ENCODE assay signal across 21 cellular contexts in the genomic region with DNA sequence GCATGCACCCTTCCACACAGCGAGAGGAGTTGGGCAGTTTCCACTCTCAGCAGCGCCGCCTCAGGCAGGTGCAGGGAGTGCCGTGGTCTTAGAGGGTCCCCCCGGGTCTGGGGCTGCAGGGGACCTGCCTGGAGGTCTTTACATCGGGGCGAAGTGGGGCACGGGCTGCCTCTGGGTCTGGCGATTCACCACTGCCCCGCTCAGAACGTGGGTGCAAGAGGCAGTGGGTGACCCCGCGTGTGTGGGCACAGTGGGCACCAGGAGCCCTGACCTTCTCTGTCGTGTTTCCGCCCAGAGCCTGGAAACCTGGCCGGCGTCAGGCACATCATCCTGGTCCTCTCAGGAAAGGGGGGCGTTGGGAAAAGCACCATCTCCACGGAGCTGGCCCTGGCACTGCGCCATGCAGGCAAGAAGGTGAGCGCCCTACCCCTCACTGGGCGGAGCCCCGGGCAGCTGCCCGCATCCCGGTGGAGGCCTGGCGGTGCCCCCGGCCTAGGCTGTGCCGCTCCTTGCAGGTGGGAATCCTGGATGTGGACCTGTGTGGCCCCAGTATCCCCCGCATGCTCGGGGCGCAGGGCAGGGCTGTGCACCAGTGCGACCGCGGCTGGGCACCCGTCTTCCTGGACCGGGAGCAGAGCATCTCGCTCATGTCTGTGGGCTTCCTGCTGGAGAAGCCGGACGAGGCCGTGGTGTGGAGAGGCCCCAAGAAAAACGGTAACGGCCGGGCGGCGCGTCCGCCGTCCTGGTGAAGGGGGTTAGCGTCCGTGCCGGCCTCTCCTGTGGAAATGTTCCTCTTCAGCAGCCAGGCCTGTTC. TPM values are rescaled to one million over a fixed set of nuclear protein-coding genes. Genes with fewer than 3 reads are reported as not detected.
DNase-seq lines count a peak whose midpoint lies in the region; ATAC-seq, FAIRE-seq and TF ChIP-seq lines count a peak whose summit lies in the region.
"Had no signal": no experiment of that assay in that cellular context is flagged by ENCODE, and none has a peak within 500 bp of the region (broad histone marks: within the 10 kb centered on the region; RNA-seq: fewer than 3 reads in every experiment).

No MANE protein-coding gene starts in this region.

- H3K9me2 ChIP-seq in PC-9 (ENCODE audit: insufficient read depth), result no peaks in the 10 kb centered on the region

- BruUV-seq in GM12878 (replicated peaks; lab: Mats Ljungman, UMichigan) (no TSS peak), PC-9 (replicated peaks; lab: Mats Ljungman, UMichigan) (no TSS peak)

- RAD21 ChIA-PET in GM12878 (lab: Charles Lee; ENCODE audit: unreplicated experiment), result no interaction called here

- H3K36me3 ChIP-seq in GM12878 (ENCODE audit: control insufficient read depth in 2 of 2, insufficient read depth in 2 of 2, low read length in 1 of 2) (peaks cover 5 to 9% of the 10 kb centered on the region in 2 experiments; a peak in 3 of 4 replicates), aorta (ENCODE audit: control insufficient read depth in 1 of 2, insufficient read depth in 2 of 2, low read length in 1 of 2) (no peaks in the 10 kb centered on the region), PC-9 (ENCODE audit: low read depth) (no peaks in the 10 kb centered on the region)
- H3K36me3 ChIP-seq: transverse colon had no signal

- H3K27me3 ChIP-seq in GM12878 (replicated peaks in 1 of 2; ENCODE audit: control insufficient read depth in 2 of 2, insufficient read depth in 2 of 2, low read length in 1 of 2) (no peaks in the 10 kb centered on the region), aorta (ENCODE audit: control insufficient read depth in 1 of 2, insufficient read depth in 2 of 2, low read length in 1 of 2) (no peaks in the 10 kb centered on the region), PC-9 (ENCODE audit: insufficient read depth, low read depth) (no peaks in the 10 kb centered on the region)
- H3K27me3 ChIP-seq: heart right ventricle, transverse colon had no signal

- H3K9me3 ChIP-seq in GM12878 (replicated peaks; ENCODE audit: control insufficient read depth, insufficient read depth, low read length), result no peaks in the 10 kb centered on the region
- no peaks in the 10 kb centered on the region for H3K9me3 ChIP-seq in aorta (ENCODE audit: control insufficient read depth, low read length)
- no peaks in the 10 kb centered on the region for H3K9me3 ChIP-seq in PC-9 (ENCODE audit: insufficient read depth, low read depth)
- H3K9me3 ChIP-seq: heart right ventricle, transverse colon had no signal

- H3K79me2 ChIP-seq in GM12878 (ENCODE audit: control insufficient read depth, insufficient read depth, low read length), result peaks cover 15% of the 10 kb centered on the region
- H3K79me2 ChIP-seq in PC-9 (ENCODE audit: low read depth), result peaks cover 38% of the 10 kb centered on the region

- H3K4me1 ChIP-seq in GM12878 (ENCODE audit: control insufficient read depth, insufficient read depth, low read length), result peaks cover under 1% of the 10 kb centered on the region; the same call in 1 of the 2 replicates
- no peaks in the 10 kb centered on the region for H3K4me1 ChIP-seq in aorta (ENCODE audit: control insufficient read depth in 1 of 2, insufficient read depth in 2 of 2, low read length in 2 of 2)
- H3K4me1 ChIP-seq in PC-9 (replicated peaks; ENCODE audit: insufficient read depth), result peaks cover 7% of the 10 kb centered on the region

- DNase-seq in Right ventricle myocardium superior, result peak; percentile 42
- DNase-seq in cardiac septum (ENCODE audit: low spot score), result no peak
- DNase-seq in GM12878 (ENCODE audit: low read depth, low spot score), result no peak
- DNase-seq in islet precursor cell, result peak; percentile 49
- peak; percentile 41 to 72 for DNase-seq in aorta
- DNase-seq in HT-29 (ENCODE audit: low spot score), result no peak
- no peak for DNase-seq in PC-9
- no peak for DNase-seq in NCI-H510A (lab: John Stamatoyannopoulos, UW)
- DNase-seq: amniotic stem cell; mesendoderm; NCI-H2029 treated with DMSO at 0.1 percent for 48 hours; NCI-H510A treated with DMSO at 0.1 percent for 48 hours; stimulated activated naive B cell treated with anti-CD40 and anti-IgM and Interleukin-4, amounts not matched to agents 10 μg/mL and 1 μg/mL and 100 μg/mL, for 72 hours had no signal

- peaks cover 6% of the 10 kb centered on the region; the same call in 1 of the 2 replicates for H3F3A ChIP-seq in PC-9 (ENCODE audit: insufficient read depth, low read depth)

- CTCF ChIA-PET in GM12878 (lab: Yijun Ruan, JAX) (no interaction called here), PC-9 (lab: Charles Lee) (no interaction called here)

- TF ChIP-seq CTCF in GM12878 (IDR thresholded peaks at IDR 0.05 in 2 of 3, conservative IDR thresholded peaks at IDR 0.05 in 1 of 3; ENCODE audit: control insufficient read depth in 2 of 3, extremely low read depth in 1 of 3, insufficient read depth in 1 of 3, low read depth in 3 of 3, low read length in 3 of 3) (no peak), PC-9 (conservative IDR thresholded peaks at IDR 0.05) (no peak)

- no peak for FAIRE-seq in GM12878 (lab: Jason Lieb, UNC)
- FAIRE-seq: H54 had no signal

- POLR2A ChIA-PET in GM12878 (lab: Charles Lee), result no interaction called here
- POLR2A ChIA-PET in PC-9 (lab: Charles Lee; ENCODE audit: unreplicated experiment), result no interaction called here

- no peaks in the 10 kb centered on the region for H4K20me1 ChIP-seq in GM12878 (ENCODE audit: control insufficient read depth, insufficient read depth)
- peaks cover 20% of the 10 kb centered on the region for H4K20me1 ChIP-seq in PC-9 (ENCODE audit: insufficient read depth)

- H3K4me3 ChIP-seq in GM12878 (no peak overlapping the region), aorta (ENCODE audit: low read length in 2 of 2) (no peak overlapping the region), PC-9 (no peak overlapping the region)
- H3K4me3 ChIP-seq: heart right ventricle, transverse colon had no signal

- TF ChIP-seq POLR2A in GM12878 (IDR thresholded peaks at IDR 0.05; ENCODE audit: low read depth, low read length), result peak; percentile 39; the same call in 1 of the 2 replicates

- in situ Hi-C loops in GM12878 (cut with MboI), result no loop called here

- no peak overlapping the region for H3K9ac ChIP-seq in GM12878 (ENCODE audit: control insufficient read depth, insufficient read depth, low read length)

- H3K4me2 ChIP-seq in GM12878 (ENCODE audit: control insufficient read depth, insufficient read depth) (no peak overlapping the region), PC-9 (no peak overlapping the region)

- TF ChIP-seq RAD21 in GM12878 (IDR thresholded peaks at IDR 0.05; ENCODE audit: insufficient read depth, low read depth, low read length), result no peak

- SMC1A ChIA-PET in GM12878 (lab: Charles Lee; ENCODE audit: uncharacterized antibody, unreplicated experiment), result no interaction called here

- H2AFZ ChIP-seq in GM12878 (ENCODE audit: control insufficient read depth, low read depth, low read length) (no peak overlapping the region), PC-9 (no peak overlapping the region)

- no peak for TF ChIP-seq EP300 in GM12878 (IDR thresholded peaks at IDR 0.05; ENCODE audit: borderline replicate concordance in 1 of 2, control insufficient read depth in 1 of 2, low read depth in 2 of 2, low read length in 2 of 2)

- 95% methylated on average over 49 of the region's 51 CpGs for WGBS in GM12878 (ENCODE audit: insufficient coverage, insufficient replicate concordance, low lambda C conversion rate, missing lambda C conversion rate)
- 85 to 88% methylated on average over 46 to 51 of the region's 51 CpGs for WGBS in aorta, 2 donors

- H3K27ac ChIP-seq in GM12878 (ENCODE audit: control insufficient read depth, insufficient read depth) (no peak overlapping the region), aorta (ENCODE audit: low read depth in 1 of 2, low read length in 2 of 2) (no peak overlapping the region), PC-9 (no peak overlapping the region)
- H3K27ac ChIP-seq: heart right ventricle, transverse colon, VCaP had no signal

- intact Hi-C loops in Right ventricle myocardium superior (cut with DNase I) (no loop called here), cardiac septum (cut with DNase I) (loop anchor here (5.0 kb wide), 1 partner anchor 36 kb away; no protein-coding TSS in a partner anchor), GM12878 (cut with micrococcal nuclease; ENCODE audit: unreplicated experiment) (no loop called here), aorta (cut with DNase I) (no loop called here), PC-9 (cut with micrococcal nuclease; ENCODE audit: unreplicated experiment) (no loop called here)

- ATAC-seq in Right ventricle myocardium superior (ENCODE audit: poor library complexity) (no peak), GM12878 (no peak), aorta (ENCODE audit: low FRiP score) (no peak)
- ATAC-seq: activated T-helper 17 cell treated with anti-CD3 and anti-CD28 coated beads, Interleukin-2, amount 50 U/mL, for 72 hours; heart right ventricle; naive thymus-derived CD8-positive, alpha-beta T cell; stimulated activated naive B cell treated with anti-CD40 and anti-IgM and Interleukin-4, amounts not matched to agents 10 μg/mL and 1 μg/mL and 100 μg/mL, for 72 hours had no signal

RNA-seq across cellular contexts. Expression of a gene that starts 3.7 kb away (rescaled TPM):
- total RNA-seq in Right ventricle myocardium superior, result 34.8 TPM
- 32.3 TPM for total RNA-seq in cardiac septum
- total RNA-seq in GM12878 (2013; cell fraction: nucleolus; rRNA removed), result 45.7 and 59.5 TPM in 2 replicates
- 88.8 and 106 TPM in 2 replicates for total RNA-seq in GM12878 (2014; rRNA removed)
- total RNA-seq in GM12878 (2014; rRNA removed; fragmentation: Illumina TruSeq; extraction: Trizol), result 11.0 and 13.5 TPM in 2 replicates
- 73.2 and 79.8 TPM in 2 replicates for total RNA-seq in GM12878 (2021)
- polyA plus RNA-seq in GM12878 (2011; ENCODE audit: low read depth), result 11.7 TPM
- polyA plus RNA-seq in GM12878 (2011; rRNA removed), result 8.2 and 23.6 TPM in 2 replicates
- 54.5 and 91.2 TPM in 2 replicates for polyA plus RNA-seq in GM12878 (2011; cell fraction: cytosol; rRNA removed)
- 102 and 133 TPM in 2 replicates for polyA plus RNA-seq in GM12878 (2011; cell fraction: nucleus; rRNA removed)
- polyA plus RNA-seq in GM12878 (2012), result 44.3 and 48.4 TPM in 2 replicates
- polyA plus RNA-seq in GM12878 (2014; fragmentation: Illumina TruSeq; extraction: Trizol), result 0.73 and 6.5 TPM in 2 replicates
- polyA plus RNA-seq in GM12878 (2014; fragmentation: Nextera tagmentation; extraction: Ambion mirVana), result 1 to 10 TPM; 1.9 to 5.9 TPM
- 80.5 and 94.5 TPM in 2 replicates for polyA plus RNA-seq in GM12878 (2014; rRNA removed)
- 100 to 1,000 TPM; 115 to 129 TPM for polyA plus RNA-seq in GM12878 (2016; fragmentation: Nextera tagmentation; extraction: Ambion mirVana)
- 8.8 and 27.4 TPM in 2 replicates for polyA minus RNA-seq in GM12878 (2011; rRNA and poly(A)+ RNA removed)
- polyA minus RNA-seq in GM12878 (2011; cell fraction: cytosol; rRNA and poly(A)+ RNA removed), result 18.5 and 20.3 TPM in 2 replicates
- 17.7 and 27.6 TPM in 2 replicates for polyA minus RNA-seq in GM12878 (2011; cell fraction: nucleus; rRNA and poly(A)+ RNA removed)
- 10 to 100 TPM; 30.7 to 32.9 TPM for total RNA-seq in aorta
- 10 to 100 TPM; 55.3 to 92.4 TPM for polyA plus RNA-seq in aorta
- total RNA-seq in HT-29 (2014; rRNA removed; shearing (Covaris generic)), result 215 and 217 TPM in 2 replicates
- total RNA-seq in PC-9 (2021), result 80.0 and 103 TPM in 2 replicates

RNA-seq across cellular contexts. Expression of a gene that starts 4.1 kb away (rescaled TPM):
- 37.5 TPM for total RNA-seq in Right ventricle myocardium superior
- 24.2 TPM for total RNA-seq in cardiac septum
- 28.8 and 39.6 TPM in 2 replicates for total RNA-seq in GM12878 (2013; cell fraction: nucleolus; rRNA removed)
- total RNA-seq in GM12878 (2014; rRNA removed), result 22.2 and 26.2 TPM in 2 replicates
- total RNA-seq in GM12878 (2014; rRNA removed; fragmentation: Illumina TruSeq; extraction: Trizol), result 4.4 and 5.5 TPM in 2 replicates
- 18.3 and 18.5 TPM in 2 replicates for total RNA-seq in GM12878 (2021)
- polyA plus RNA-seq in GM12878 (2011; ENCODE audit: low read depth), result 6.5 TPM
- polyA plus RNA-seq in GM12878 (2011; rRNA removed), result 4.7 and 9.7 TPM in 2 replicates
- polyA plus RNA-seq in GM12878 (2011; cell fraction: cytosol; rRNA removed), result 18.5 and 28.3 TPM in 2 replicates
- 87.6 and 94.0 TPM in 2 replicates for polyA plus RNA-seq in GM12878 (2011; cell fraction: nucleus; rRNA removed)
- polyA plus RNA-seq in GM12878 (2012), result 19.6 and 21.3 TPM in 2 replicates
- polyA plus RNA-seq in GM12878 (2014; fragmentation: Illumina TruSeq; extraction: Trizol), result 0.97 and 2.8 TPM in 2 replicates
- 1 to 10 TPM in 1 of 2 experiments, under 1 TPM in 1; 0.31 to 1.5 TPM for polyA plus RNA-seq in GM12878 (2014; fragmentation: Nextera tagmentation; extraction: Ambion mirVana)
- 26.9 and 32.4 TPM in 2 replicates for polyA plus RNA-seq in GM12878 (2014; rRNA removed)
- 10 to 100 TPM; 25.3 to 26.1 TPM for polyA plus RNA-seq in GM12878 (2016; fragmentation: Nextera tagmentation; extraction: Ambion mirVana)
- polyA minus RNA-seq in GM12878 (2011; rRNA and poly(A)+ RNA removed), result 5.9 and 9.0 TPM in 2 replicates
- 4.8 and 5.2 TPM in 2 replicates for polyA minus RNA-seq in GM12878 (2011; cell fraction: cytosol; rRNA and poly(A)+ RNA removed)
- 5.7 and 13.8 TPM in 2 replicates for polyA minus RNA-seq in GM12878 (2011; cell fraction: nucleus; rRNA and poly(A)+ RNA removed)
- 10 to 100 TPM; 33.6 to 33.7 TPM for total RNA-seq in aorta
- polyA plus RNA-seq in aorta, result 100 to 1,000 TPM in 1 of 2 donors, 10 to 100 TPM in 1; 25.8 to 322 TPM
- 96.9 and 102 TPM in 2 replicates for total RNA-seq in HT-29 (2014; rRNA removed; shearing (Covaris generic))
- total RNA-seq in PC-9 (2021), result 58.2 and 86.6 TPM in 2 replicates

RNA-seq across cellular contexts. Expression of a gene that starts 7.1 kb away (rescaled TPM):
- total RNA-seq in Right ventricle myocardium superior, result 0.11 TPM
- 0.19 TPM for total RNA-seq in cardiac septum
- total RNA-seq in GM12878 (2013; cell fraction: nucleolus; rRNA removed), result 0.17 TPM in 1 of 2 replicates, not detected in the other
- total RNA-seq in GM12878 (2014; rRNA removed), result 0.11 TPM in 1 of 2 replicates, not detected in the other
- not detected in 2 replicates for total RNA-seq in GM12878 (2014; rRNA removed; fragmentation: Illumina TruSeq; extraction: Trizol)
- not detected in 2 replicates for total RNA-seq in GM12878 (2021)
- polyA plus RNA-seq in GM12878 (2011; ENCODE audit: low read depth), result not detected
- not detected in 2 replicates for polyA plus RNA-seq in GM12878 (2011; rRNA removed)
- polyA plus RNA-seq in GM12878 (2011; cell fraction: cytosol; rRNA removed), result not detected in 2 replicates
- 0.12 TPM in 1 of 2 replicates, not detected in the other for polyA plus RNA-seq in GM12878 (2011; cell fraction: nucleus; rRNA removed)
- 0.21 and 0.32 TPM in 2 replicates for polyA plus RNA-seq in GM12878 (2012)
- not detected in 2 replicates for polyA plus RNA-seq in GM12878 (2014; fragmentation: Illumina TruSeq; extraction: Trizol)
- polyA plus RNA-seq in GM12878 (2014; fragmentation: Nextera tagmentation; extraction: Ambion mirVana), result not detected
- polyA plus RNA-seq in GM12878 (2014; rRNA removed), result 0.04 TPM in 1 of 2 replicates, not detected in the other
- polyA plus RNA-seq in GM12878 (2016; fragmentation: Nextera tagmentation; extraction: Ambion mirVana), result not detected
- not detected in 2 replicates for polyA minus RNA-seq in GM12878 (2011; rRNA and poly(A)+ RNA removed)
- polyA minus RNA-seq in GM12878 (2011; cell fraction: cytosol; rRNA and poly(A)+ RNA removed), result not detected in 2 replicates
- not detected in 2 replicates for polyA minus RNA-seq in GM12878 (2011; cell fraction: nucleus; rRNA and poly(A)+ RNA removed)
- not detected for total RNA-seq in aorta
- under 1 TPM in 1 of 2 donors, not detected in 1; 0.84 TPM for polyA plus RNA-seq in aorta
- 0.08 TPM in 1 of 2 replicates, not detected in the other for total RNA-seq in HT-29 (2014; rRNA removed; shearing (Covaris generic))
- 0.18 TPM in 1 of 2 replicates, not detected in the other for total RNA-seq in PC-9 (2021)
- total RNA-seq: activated CD8-positive, alpha-beta memory T cell treated with anti-CD3 and anti-CD28 coated beads for 36 hours had no signal
- polyA plus RNA-seq: AG04450; naive thymus-derived CD8-positive, alpha-beta T cell had no signal

RNA-seq across cellular contexts. Expression of a gene that starts 13.5 kb away (rescaled TPM):
- 91.8 TPM for total RNA-seq in Right ventricle myocardium superior
- total RNA-seq in cardiac septum, result 63.4 TPM
- total RNA-seq in GM12878 (2013; cell fraction: nucleolus; rRNA removed), result 26.9 and 32.5 TPM in 2 replicates
- total RNA-seq in GM12878 (2014; rRNA removed), result 144 and 185 TPM in 2 replicates
- 92.3 and 109 TPM in 2 replicates for total RNA-seq in GM12878 (2014; rRNA removed; fragmentation: Illumina TruSeq; extraction: Trizol)
- 184 and 190 TPM in 2 replicates for total RNA-seq in GM12878 (2021)
- polyA plus RNA-seq in GM12878 (2011; ENCODE audit: low read depth), result 24.8 TPM
- polyA plus RNA-seq in GM12878 (2011; rRNA removed), result 62.8 and 99.3 TPM in 2 replicates
- polyA plus RNA-seq in GM12878 (2011; cell fraction: cytosol; rRNA removed), result 130 and 176 TPM in 2 replicates
- 107 and 127 TPM in 2 replicates for polyA plus RNA-seq in GM12878 (2011; cell fraction: nucleus; rRNA removed)
- 75.1 and 85.8 TPM in 2 replicates for polyA plus RNA-seq in GM12878 (2012)
- polyA plus RNA-seq in GM12878 (2014; fragmentation: Illumina TruSeq; extraction: Trizol), result 18.2 and 56.0 TPM in 2 replicates
- polyA plus RNA-seq in GM12878 (2014; fragmentation: Nextera tagmentation; extraction: Ambion mirVana), result 10 to 100 TPM in 1 of 2 experiments, 1 to 10 TPM in 1; 3.6 to 17.9 TPM
- 189 and 209 TPM in 2 replicates for polyA plus RNA-seq in GM12878 (2014; rRNA removed)
- 100 to 1,000 TPM; 265 to 285 TPM for polyA plus RNA-seq in GM12878 (2016; fragmentation: Nextera tagmentation; extraction: Ambion mirVana)
- polyA minus RNA-seq in GM12878 (2011; rRNA and poly(A)+ RNA removed), result 31.2 and 42.9 TPM in 2 replicates
- 29.7 and 32.3 TPM in 2 replicates for polyA minus RNA-seq in GM12878 (2011; cell fraction: cytosol; rRNA and poly(A)+ RNA removed)
- 22.8 and 37.4 TPM in 2 replicates for polyA minus RNA-seq in GM12878 (2011; cell fraction: nucleus; rRNA and poly(A)+ RNA removed)
- 10 to 100 TPM; 36.5 to 40.5 TPM for total RNA-seq in aorta
- polyA plus RNA-seq in aorta, result 10 to 100 TPM; 67.7 to 74.2 TPM
- 355 and 493 TPM in 2 replicates for total RNA-seq in HT-29 (2014; rRNA removed; shearing (Covaris generic))
- 201 and 247 TPM in 2 replicates for total RNA-seq in PC-9 (2021)

RNA-seq across cellular contexts. Expression of a gene that starts 13.8 kb away (rescaled TPM):
- 7.1 TPM for total RNA-seq in Right ventricle myocardium superior
- total RNA-seq in cardiac septum, result 14.9 TPM
- total RNA-seq in GM12878 (2013; cell fraction: nucleolus; rRNA removed), result 54.8 and 65.8 TPM in 2 replicates
- total RNA-seq in GM12878 (2014; rRNA removed), result 6.2 and 9.5 TPM in 2 replicates
- total RNA-seq in GM12878 (2014; rRNA removed; fragmentation: Illumina TruSeq; extraction: Trizol), result 1.4 and 2.1 TPM in 2 replicates
- total RNA-seq in GM12878 (2021), result 15.8 and 16.9 TPM in 2 replicates
- polyA plus RNA-seq in GM12878 (2011; ENCODE audit: low read depth), result 5.6 TPM
- 2.8 and 4.7 TPM in 2 replicates for polyA plus RNA-seq in GM12878 (2011; rRNA removed)
- 3.5 and 7.9 TPM in 2 replicates for polyA plus RNA-seq in GM12878 (2011; cell fraction: cytosol; rRNA removed)
- polyA plus RNA-seq in GM12878 (2011; cell fraction: nucleus; rRNA removed), result 152 and 178 TPM in 2 replicates
- 10.3 and 11.2 TPM in 2 replicates for polyA plus RNA-seq in GM12878 (2012)
- polyA plus RNA-seq in GM12878 (2014; fragmentation: Illumina TruSeq; extraction: Trizol), result 0.79 and 2.1 TPM in 2 replicates
- polyA plus RNA-seq in GM12878 (2014; fragmentation: Nextera tagmentation; extraction: Ambion mirVana), result under 1 TPM; 0.29 to 0.80 TPM
- polyA plus RNA-seq in GM12878 (2014; rRNA removed), result 13.3 and 16.2 TPM in 2 replicates
- polyA plus RNA-seq in GM12878 (2016; fragmentation: Nextera tagmentation; extraction: Ambion mirVana), result 1 to 10 TPM; 3.4 to 4.7 TPM
- polyA minus RNA-seq in GM12878 (2011; rRNA and poly(A)+ RNA removed), result 1.6 and 5.0 TPM in 2 replicates
- polyA minus RNA-seq in GM12878 (2011; cell fraction: cytosol; rRNA and poly(A)+ RNA removed), result 1.7 and 2.6 TPM in 2 replicates
- polyA minus RNA-seq in GM12878 (2011; cell fraction: nucleus; rRNA and poly(A)+ RNA removed), result 18.6 and 28.8 TPM in 2 replicates
- total RNA-seq in aorta, result 10 to 100 TPM; 15.8 to 23.7 TPM
- polyA plus RNA-seq in aorta, result 10 to 100 TPM in 1 of 2 donors, 1 to 10 TPM in 1; 1.6 to 20.6 TPM
- 75.6 and 84.1 TPM in 2 replicates for total RNA-seq in HT-29 (2014; rRNA removed; shearing (Covaris generic))
- 24.2 and 32.4 TPM in 2 replicates for total RNA-seq in PC-9 (2021)

Comparison
In these comparisons a context has a peak if more than half of its experiments do, and no peak if none do; other contexts are left out.
1. DNase-seq: peak in Right ventricle myocardium superior (single experiment), islet precursor cell (single experiment) and aorta (2 of 2); none in cardiac septum (single experiment), GM12878 (single experiment), HT-29 (single experiment), PC-9 (0 of 2) and NCI-H510A (single experiment).